20 cellular contexts compared by ENCODE assay signal in genomic region chr14:23665302-23666016, GRCh38. TPM values are rescaled to one million over a fixed set of nuclear protein-coding genes. Genes with fewer than 3 reads are reported as not detected.
DNase-seq lines count a peak whose midpoint lies in the region; ATAC-seq and TF ChIP-seq lines count a peak whose summit lies in the region.
"Had no signal": no experiment of that assay in that cellular context is flagged by ENCODE, and none has a peak within 500 bp of the region (broad histone marks: within the 10 kb centered on the region; RNA-seq: fewer than 3 reads in every experiment).

No MANE protein-coding gene starts in this region.

- H3K4me1 Mint-ChIP-seq in osteocyte (ENCODE audit: unreplicated experiment) = no peaks in the 10 kb centered on the region
- H3K4me1 Mint-ChIP-seq: activated CD4-positive, alpha-beta T cell treated with anti-CD3 and anti-CD28 coated beads for 36 hours had no signal

- no peak overlapping the region for H3K4me3 ChIP-seq in mucosa of descending colon
- H3K4me3 ChIP-seq: HAP-1, transverse colon had no signal

- ATAC-seq in mucosa of descending colon = peak; percentile 48
- no peak for ATAC-seq in GM18861 (IDR thresholded peaks at IDR 0.05; ENCODE audit: unreplicated experiment)
- no peak for ATAC-seq in GM18873 (IDR thresholded peaks at IDR 0.05; ENCODE audit: low FRiP score, unreplicated experiment)
- no peak for ATAC-seq in GM18867 (IDR thresholded peaks at IDR 0.05; ENCODE audit: unreplicated experiment)
- ATAC-seq: activated CD4-positive, alpha-beta T cell treated with anti-CD3 and anti-CD28 coated beads for 36 hours; activated CD8-positive, alpha-beta T cell treated with anti-CD3 and anti-CD28 coated beads, Interleukin-2, amount 10 ng/mL, durations not matched to agents 7 days and 5 days; naive thymus-derived CD4-positive, alpha-beta T cell had no signal

- TF ChIP-seq CTCF in mucosa of descending colon (IDR thresholded peaks at IDR 0.05) (no peak), osteocyte (IDR thresholded peaks at IDR 0.05) (no peak)

- H3K27me3 Mint-ChIP-seq in osteocyte (ENCODE audit: unreplicated experiment) = peaks cover 15% of the 10 kb centered on the region

- no peaks in the 10 kb centered on the region for H3K4me1 ChIP-seq in mucosa of descending colon (ENCODE audit: low read depth)
- H3K4me1 ChIP-seq: HAP-1, transverse colon had no signal

- no peaks in the 10 kb centered on the region for H3K9me3 Mint-ChIP-seq in osteocyte (ENCODE audit: unreplicated experiment)
- H3K9me3 Mint-ChIP-seq: activated naive CD4-positive, alpha-beta T cell treated with anti-CD3 and anti-CD28 coated beads, Interleukin-2, amount 50 U/mL, for 72 hours; naive thymus-derived CD4-positive, alpha-beta T cell had no signal

- no peak overlapping the region for H3K4me3 Mint-ChIP-seq in osteocyte (ENCODE audit: unreplicated experiment)
- H3K4me3 Mint-ChIP-seq: activated CD4-positive, alpha-beta T cell treated with anti-CD3 and anti-CD28 coated beads for 36 hours; activated CD8-positive, alpha-beta T cell treated with anti-CD3 and anti-CD28 coated beads, Interleukin-2, amount 10 ng/mL, durations not matched to agents 7 days and 5 days; naive thymus-derived CD4-positive, alpha-beta T cell had no signal

- peak; percentile 33 for DNase-seq in activated CD8-positive, alpha-beta memory T cell treated with anti-CD3 and anti-CD28 coated beads for 24 hours
- no peak for DNase-seq in activated CD8-positive, alpha-beta memory T cell treated with anti-CD3 and anti-CD28 coated beads, Interleukin-2, amount 50 U/mL, for 48 hours
- DNase-seq in ecto neural progenitor cell (ENCODE audit: low spot score) (peak; percentile 16), mucosa of descending colon (no peak), osteocyte (ENCODE audit: extremely low spot score, unreplicated experiment) (no peak)
- DNase-seq: activated T-cell treated with anti-CD3 and anti-CD28 coated beads for 4 hours; NCI-H2029; NCI-H748 treated with DMSO at 0.1 percent for 48 hours; SIG-M5; stimulated activated CD4-positive, alpha-beta T cell treated with anti-CD3 and anti-CD28 coated beads, Interleukin-4, amount 100 ng/mL, for 4 hours; transverse colon had no signal

- H3K36me3 Mint-ChIP-seq in osteocyte (ENCODE audit: unreplicated experiment) = no peaks in the 10 kb centered on the region
- H3K36me3 Mint-ChIP-seq: activated naive CD4-positive, alpha-beta T cell treated with anti-CD3 and anti-CD28 coated beads, Interleukin-2, amount 50 U/mL, for 72 hours; naive thymus-derived CD4-positive, alpha-beta T cell had no signal

- intact Hi-C loops in mucosa of descending colon (cut with DNase I, micrococcal nuclease) = no loop called here

- H3K27ac Mint-ChIP-seq in osteocyte (ENCODE audit: unreplicated experiment) = no peak overlapping the region
- H3K27ac Mint-ChIP-seq: activated CD4-positive, alpha-beta T cell treated with anti-CD3 and anti-CD28 coated beads for 36 hours; activated CD8-positive, alpha-beta T cell treated with anti-CD3 and anti-CD28 coated beads, Interleukin-2, amount 10 ng/mL, durations not matched to agents 7 days and 5 days; activated naive CD4-positive, alpha-beta T cell treated with anti-CD3 and anti-CD28 coated beads, Interleukin-2, amount 50 U/mL, for 72 hours; naive thymus-derived CD4-positive, alpha-beta T cell had no signal

- no peaks in the 10 kb centered on the region for H3K36me3 ChIP-seq in mucosa of descending colon (ENCODE audit: low read depth)
- H3K36me3 ChIP-seq: HAP-1, transverse colon had no signal

- H3K9me3 ChIP-seq in mucosa of descending colon = no peaks in the 10 kb centered on the region
- H3K9me3 ChIP-seq: HAP-1, transverse colon had no signal

RNA-seq across cellular contexts. Expression of gene DHRS2, which starts 29.3 kb away (rescaled TPM):
- total RNA-seq in mucosa of descending colon = under 1 TPM in 2 of 3 donors, not detected in 1; 0.26 to 0.34 TPM
- total RNA-seq in osteocyte = not detected in 2 replicates
- total RNA-seq: bronchial epithelial cell, transverse colon had no signal

Comparison
In these comparisons a context has a peak if more than half of its experiments do, and no peak if none do; other contexts are left out.
1. DNase-seq: peak in activated CD8-positive, alpha-beta memory T cell treated with anti-CD3 and anti-CD28 coated beads for 24 hours (single experiment) and ecto neural progenitor cell (single experiment); none in activated CD8-positive, alpha-beta memory T cell treated with anti-CD3 and anti-CD28 coated beads, Interleukin-2, amount 50 U/mL, for 48 hours (single experiment), mucosa of descending colon (0 of 3) and osteocyte (single experiment).